14 cellular contexts compared by ENCODE assay signal in the genomic region with DNA sequence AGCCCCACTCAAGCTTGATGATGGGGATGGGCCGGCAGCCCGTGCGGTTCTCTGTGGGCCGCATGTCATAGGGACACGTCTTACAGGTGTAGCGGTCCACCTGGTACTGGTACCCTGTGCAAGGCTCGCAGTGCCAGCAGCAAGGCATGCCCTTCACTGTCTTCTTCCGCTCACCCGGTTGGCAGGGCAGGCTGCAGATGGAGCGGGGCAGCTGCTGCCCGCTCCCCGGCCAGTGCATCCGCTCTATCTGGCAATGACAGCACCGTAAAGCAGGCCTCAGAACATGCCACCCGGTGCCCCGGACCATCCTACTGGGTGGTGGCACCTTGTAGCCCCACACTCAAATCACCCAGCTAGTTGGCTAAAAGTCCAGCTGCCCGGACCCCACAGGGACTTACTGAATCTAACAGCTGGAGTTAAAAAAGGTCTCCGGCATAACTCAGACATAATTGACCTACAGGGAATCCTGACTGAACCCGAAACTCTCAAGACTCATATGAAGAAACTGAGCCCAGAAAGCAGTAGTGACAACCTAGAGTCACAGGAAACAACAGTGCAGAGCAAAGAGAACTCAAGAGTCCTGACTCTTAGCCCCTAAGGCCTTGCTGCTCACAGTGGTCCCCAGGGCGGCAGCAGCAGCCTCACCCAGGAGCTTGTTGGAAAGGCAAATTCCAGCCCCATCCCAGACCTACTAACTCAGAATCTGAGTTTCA.
"Had no signal": no experiment of that assay in that cellular context is flagged by ENCODE, and none has a peak within 500 bp of the region (broad histone marks: within the 10 kb centered on the region; RNA-seq: fewer than 3 reads in every experiment).

No MANE protein-coding gene starts in this region.

- DNase-seq: activated CD4-positive, alpha-beta memory T cell treated with anti-CD3 and anti-CD28 coated beads, Interleukin-2, amount 10 ng/mL, durations not matched to agents 7 days and 5 days; activated naive CD4-positive, alpha-beta T cell treated with anti-CD3 and anti-CD28 coated beads, Interleukin-2, amount 10 ng/mL, durations not matched to agents 7 days and 5 days; adrenal gland; effector memory CD4-positive, alpha-beta T cell; left ventricle myocardium superior; mesenchymal stem cell; nephron progenitor cell; stimulated activated CD4-positive, alpha-beta T cell treated with anti-CD3 and anti-CD28 coated beads, Interleukin-2, amount 100 ng/mL, for 48 hours; stimulated activated CD8-positive, alpha-beta memory T cell treated with anti-CD3 and anti-CD28 coated beads, Interleukin-4, amount 100 ng/mL, for 48 hours had no signal

- H3K36me3 Mint-ChIP-seq: activated naive CD4-positive, alpha-beta T cell treated with anti-CD3 and anti-CD28 coated beads, Interleukin-2, amount 10 ng/mL, durations not matched to agents 7 days and 5 days had no signal

- H3K4me3 Mint-ChIP-seq: activated CD4-positive, alpha-beta memory T cell treated with anti-CD3 and anti-CD28 coated beads, Interleukin-2, amount 10 ng/mL, durations not matched to agents 7 days and 5 days; activated naive CD4-positive, alpha-beta T cell treated with anti-CD3 and anti-CD28 coated beads, Interleukin-2, amount 10 ng/mL, durations not matched to agents 7 days and 5 days; nephron progenitor cell had no signal

- H3K9me3 Mint-ChIP-seq: activated CD4-positive, alpha-beta memory T cell treated with anti-CD3 and anti-CD28 coated beads, Interleukin-2, amount 10 ng/mL, durations not matched to agents 7 days and 5 days; activated naive CD4-positive, alpha-beta T cell treated with anti-CD3 and anti-CD28 coated beads, Interleukin-2, amount 10 ng/mL, durations not matched to agents 7 days and 5 days; nephron progenitor cell had no signal

- H3K9me3 ChIP-seq: adrenal gland, gastroesophageal sphincter had no signal

- FAIRE-seq: keratinocyte, urothelium cell line had no signal

- H3K36me3 ChIP-seq: adrenal gland, gastroesophageal sphincter had no signal

- H3K4me1 Mint-ChIP-seq: activated naive CD4-positive, alpha-beta T cell treated with anti-CD3 and anti-CD28 coated beads, Interleukin-2, amount 10 ng/mL, durations not matched to agents 7 days and 5 days had no signal

- H3K4me3 ChIP-seq: adrenal gland, coronary artery, gastroesophageal sphincter had no signal

- H3K4me1 ChIP-seq: adrenal gland, gastroesophageal sphincter had no signal

- ATAC-seq: gastroesophageal sphincter, left ventricle myocardium superior had no signal

- H3K27ac ChIP-seq: adrenal gland, coronary artery, gastroesophageal sphincter, VCaP had no signal

- H3K27ac Mint-ChIP-seq: activated CD4-positive, alpha-beta memory T cell treated with anti-CD3 and anti-CD28 coated beads, Interleukin-2, amount 10 ng/mL, durations not matched to agents 7 days and 5 days; activated naive CD4-positive, alpha-beta T cell treated with anti-CD3 and anti-CD28 coated beads, Interleukin-2, amount 10 ng/mL, durations not matched to agents 7 days and 5 days; nephron progenitor cell had no signal

- H3K27me3 ChIP-seq: adrenal gland had no signal
